Comparison of ENCODE assay signal across 20 cellular contexts in genomic region chr11:1949302-1949701, GRCh38. TPM values are rescaled to one million over a fixed set of nuclear protein-coding genes. Genes with fewer than 3 reads are reported as not detected.
DNase-seq lines count a peak whose midpoint lies in the region; ATAC-seq, FAIRE-seq and TF ChIP-seq lines count a peak whose summit lies in the region.
"Had no signal": no experiment of that assay in that cellular context is flagged by ENCODE, and none has a peak within 500 bp of the region (broad histone marks: within the 10 kb centered on the region; RNA-seq: fewer than 3 reads in every experiment).

No MANE protein-coding gene starts in this region.

- H3K36me3 ChIP-seq in lower lobe of right lung (no peaks in the 10 kb centered on the region), spleen (no peaks in the 10 kb centered on the region), kidney (ENCODE audit: control insufficient read depth in 1 of 2, insufficient read depth in 2 of 2, low read length in 2 of 2) (no peaks in the 10 kb centered on the region)
- H3K36me3 ChIP-seq: BE2C, HAP-1 had no signal

- H3K4me1 ChIP-seq in lower lobe of right lung (no peaks in the 10 kb centered on the region), spleen (no peaks in the 10 kb centered on the region), kidney (ENCODE audit: control insufficient read depth in 1 of 2, insufficient read depth in 1 of 2, low read depth in 1 of 2, low read length in 2 of 2) (no peaks in the 10 kb centered on the region)
- H3K4me1 ChIP-seq: BE2C, Caco-2, HAP-1 had no signal

- no peaks in the 10 kb centered on the region for H3K27me3 Mint-ChIP-seq in activated naive CD8-positive, alpha-beta T cell treated with anti-CD3 and anti-CD28 coated beads, Interleukin-2, amount 10 ng/mL, durations not matched to agents 7 days and 5 days
- no peaks in the 10 kb centered on the region for H3K27me3 Mint-ChIP-seq in activated naive CD8-positive, alpha-beta T cell treated with anti-CD3 and anti-CD28 coated beads, Interleukin-2, amount 50 U/mL, for 24 hours
- H3K27me3 Mint-ChIP-seq: CD4-positive, alpha-beta T cell had no signal

- no CpG with 5 or more reads among the region's 6 CpGs for WGBS in spleen, 5 donors

- H3K27me3 ChIP-seq in lower lobe of right lung (ENCODE audit: low read depth) = no peaks in the 10 kb centered on the region
- no peaks in the 10 kb centered on the region for H3K27me3 ChIP-seq in spleen (replicated peaks in 1 of 7)
- H3K27me3 ChIP-seq: BE2C had no signal

- TF ChIP-seq POLR2A in spleen (IDR thresholded peaks at IDR 0.05) = no peak

- H3K9me3 Mint-ChIP-seq in activated naive CD8-positive, alpha-beta T cell treated with anti-CD3 and anti-CD28 coated beads, Interleukin-2, amount 10 ng/mL, durations not matched to agents 7 days and 5 days = no peaks in the 10 kb centered on the region
- no peaks in the 10 kb centered on the region for H3K9me3 Mint-ChIP-seq in activated naive CD8-positive, alpha-beta T cell treated with anti-CD3 and anti-CD28 coated beads, Interleukin-2, amount 50 U/mL, for 24 hours
- H3K9me3 Mint-ChIP-seq: CD4-positive, alpha-beta T cell had no signal

- H3K36me3 Mint-ChIP-seq in activated naive CD8-positive, alpha-beta T cell treated with anti-CD3 and anti-CD28 coated beads, Interleukin-2, amount 10 ng/mL, durations not matched to agents 7 days and 5 days = no peaks in the 10 kb centered on the region
- H3K36me3 Mint-ChIP-seq in activated naive CD8-positive, alpha-beta T cell treated with anti-CD3 and anti-CD28 coated beads, Interleukin-2, amount 50 U/mL, for 24 hours (ENCODE audit: low read depth) = no peaks in the 10 kb centered on the region

- TF ChIP-seq CTCF in lower lobe of right lung (IDR thresholded peaks at IDR 0.05) (no peak), spleen (IDR thresholded peaks at IDR 0.05 in 8 of 11, conservative IDR thresholded peaks at IDR 0.05 in 3 of 11) (no peak), kidney (IDR thresholded peaks at IDR 0.05; ENCODE audit: borderline replicate concordance, extremely low read depth, insufficient read depth) (no peak)

- no peak overlapping the region for H3K27ac ChIP-seq in lower lobe of right lung
- no peak overlapping the region for H3K27ac ChIP-seq in spleen
- no peak overlapping the region for H3K27ac ChIP-seq in kidney (ENCODE audit: low read depth in 2 of 2, low read length in 2 of 2)
- H3K27ac ChIP-seq: GM23248 had no signal

- POLR2A ChIA-PET in activated naive CD8-positive, alpha-beta T cell treated with anti-CD3 and anti-CD28 coated beads, Interleukin-2, amount 10 ng/mL, durations not matched to agents 7 days and 5 days (lab: Charles Lee) = interaction anchor here (0.7 kb wide), 1 partner anchor 60 kb away, joined by 3 read pairs; no protein-coding TSS in a partner anchor

- no peaks in the 10 kb centered on the region for H3K9me3 ChIP-seq in lower lobe of right lung
- no peaks in the 10 kb centered on the region for H3K9me3 ChIP-seq in spleen
- H3K9me3 ChIP-seq in kidney (ENCODE audit: control insufficient read depth in 1 of 2, low read length in 2 of 2) = no peaks in the 10 kb centered on the region
- H3K9me3 ChIP-seq: BE2C, Caco-2, HAP-1 had no signal

- intact Hi-C loops in cardiac septum (cut with DNase I) = no loop called here
- intact Hi-C loops in lower lobe of right lung (cut with DNase I) = no loop called here
- intact Hi-C loops in spleen (cut with DNase I; ENCODE audit: low total_unique reads) = no loop called here
- intact Hi-C loops in kidney (cut with DNase I) = no loop called here

- no peak overlapping the region for H3K9ac ChIP-seq in kidney (ENCODE audit: low read length in 2 of 2)
- H3K9ac ChIP-seq: GM23248 had no signal

- no peak overlapping the region for H3K27ac Mint-ChIP-seq in activated naive CD8-positive, alpha-beta T cell treated with anti-CD3 and anti-CD28 coated beads, Interleukin-2, amount 10 ng/mL, durations not matched to agents 7 days and 5 days
- no peak overlapping the region for H3K27ac Mint-ChIP-seq in activated naive CD8-positive, alpha-beta T cell treated with anti-CD3 and anti-CD28 coated beads, Interleukin-2, amount 50 U/mL, for 24 hours
- H3K27ac Mint-ChIP-seq: CD4-positive, alpha-beta T cell had no signal

- FAIRE-seq in kidney (lab: Jason Lieb, UNC) = no peak
- FAIRE-seq: D721Med, G401.6, GM12891 had no signal

- H3K4me3 Mint-ChIP-seq in activated naive CD8-positive, alpha-beta T cell treated with anti-CD3 and anti-CD28 coated beads, Interleukin-2, amount 10 ng/mL, durations not matched to agents 7 days and 5 days = no peak overlapping the region
- H3K4me3 Mint-ChIP-seq in activated naive CD8-positive, alpha-beta T cell treated with anti-CD3 and anti-CD28 coated beads, Interleukin-2, amount 50 U/mL, for 24 hours = no peak overlapping the region
- H3K4me3 Mint-ChIP-seq: CD4-positive, alpha-beta T cell had no signal

- no peak for ATAC-seq in activated naive CD8-positive, alpha-beta T cell treated with anti-CD3 and anti-CD28 coated beads, Interleukin-2, amount 10 ng/mL, durations not matched to agents 7 days and 5 days (ENCODE audit: low read depth)
- ATAC-seq in activated naive CD8-positive, alpha-beta T cell treated with anti-CD3 and anti-CD28 coated beads, Interleukin-2, amount 50 U/mL, for 24 hours = no peak
- ATAC-seq in lower lobe of right lung = no peak

- no peaks in the 10 kb centered on the region for H3K4me1 Mint-ChIP-seq in activated naive CD8-positive, alpha-beta T cell treated with anti-CD3 and anti-CD28 coated beads, Interleukin-2, amount 10 ng/mL, durations not matched to agents 7 days and 5 days
- H3K4me1 Mint-ChIP-seq in activated naive CD8-positive, alpha-beta T cell treated with anti-CD3 and anti-CD28 coated beads, Interleukin-2, amount 50 U/mL, for 24 hours = no peaks in the 10 kb centered on the region

- peak; percentile 10 for DNase-seq in activated naive CD8-positive, alpha-beta T cell treated with anti-CD3 and anti-CD28 coated beads, Interleukin-2, amount 10 ng/mL, durations not matched to agents 7 days and 5 days
- DNase-seq in activated naive CD8-positive, alpha-beta T cell treated with anti-CD3 and anti-CD28 coated beads, Interleukin-2, amount 50 U/mL, for 24 hours = no peak
- DNase-seq in cardiac septum (ENCODE audit: low spot score) (peak; percentile 17), lower lobe of right lung (peak; percentile 7), spleen (peak; percentile 62), NCI-H345 treated with DMSO at 0.1 percent for 48 hours (lab: John Stamatoyannopoulos, UW; ENCODE audit: unreplicated experiment) (no peak), kidney (no peak), amniotic stem cell (lab: John Stamatoyannopoulos, UW) (no peak)
- DNase-seq: BE2C; C1 segment of cervical spinal cord; Caco-2; CD4-positive, alpha-beta T cell; GM23248 had no signal

- H3K4me3 ChIP-seq in lower lobe of right lung (no peak overlapping the region), spleen (no peak overlapping the region), kidney (ENCODE audit: low read length in 2 of 2) (no peak overlapping the region)
- H3K4me3 ChIP-seq: GM23248, HAP-1 had no signal

RNA-seq across cellular contexts. Expression of gene MRPL23, which starts 2.2 kb away (rescaled TPM):
- 10 to 100 TPM; 76.2 to 77.7 TPM for total RNA-seq in activated naive CD8-positive, alpha-beta T cell treated with anti-CD3 and anti-CD28 coated beads, Interleukin-2, amount 10 ng/mL, durations not matched to agents 7 days and 5 days
- total RNA-seq in cardiac septum (85.0 TPM), lower lobe of right lung (59.2 TPM), spleen (10 to 100 TPM; 32.5 to 75.2 (median 44.5) TPM), kidney (45.9 TPM)
- polyA plus RNA-seq in spleen (100 to 1,000 TPM in 2 of 3 donors, 10 to 100 TPM in 1; 58.7 to 160 (median 122) TPM), kidney (ENCODE audit: insufficient read depth, low read depth, low replicate concordance) (183 TPM)

RNA-seq across cellular contexts. Expression of gene TNNT3, which starts 29.8 kb away (rescaled TPM):
- total RNA-seq in activated naive CD8-positive, alpha-beta T cell treated with anti-CD3 and anti-CD28 coated beads, Interleukin-2, amount 10 ng/mL, durations not matched to agents 7 days and 5 days = 10 to 100 TPM; 13.7 to 16.7 TPM
- 41.5 TPM for total RNA-seq in cardiac septum
- 4.7 TPM for total RNA-seq in lower lobe of right lung
- 1 to 10 TPM in 5 of 7 donors, under 1 TPM in 1, not detected in 1; 0.97 to 4.9 (median 1.9) TPM for total RNA-seq in spleen
- polyA plus RNA-seq in spleen = 1 to 10 TPM in 2 of 3 donors, under 1 TPM in 1; 0.64 to 4.4 (median 3.5) TPM
- 0.60 TPM for total RNA-seq in kidney
- not detected for polyA plus RNA-seq in kidney (ENCODE audit: insufficient read depth, low read depth, low replicate concordance)
- total RNA-seq: A172, GM23248, H4, HT-29 had no signal
- polyA plus RNA-seq: GM23248 had no signal

RNA-seq across cellular contexts. Expression of gene H19, which starts 48.3 kb away (rescaled TPM):
- total RNA-seq in activated naive CD8-positive, alpha-beta T cell treated with anti-CD3 and anti-CD28 coated beads, Interleukin-2, amount 10 ng/mL, durations not matched to agents 7 days and 5 days = not detected
- total RNA-seq in cardiac septum (656 TPM), lower lobe of right lung (87.6 TPM), spleen (100 to 1,000 TPM in 3 of 7 donors, 10 to 100 TPM in 4; 21.0 to 620 (median 79.7) TPM), kidney (53.8 TPM)
- polyA plus RNA-seq in spleen (100 to 1,000 TPM in 2 of 3 donors, 10 to 100 TPM in 1; 10.1 to 104 (median 101) TPM), kidney (ENCODE audit: insufficient read depth, low read depth, low replicate concordance) (140 TPM)
- total RNA-seq: CD4-positive, alpha-beta T cell had no signal
- polyA plus RNA-seq: GM23248 had no signal

RNA-seq across cellular contexts. Expression of gene PRR33, which starts 57.6 kb away (rescaled TPM):
- not detected for total RNA-seq in activated naive CD8-positive, alpha-beta T cell treated with anti-CD3 and anti-CD28 coated beads, Interleukin-2, amount 10 ng/mL, durations not matched to agents 7 days and 5 days
- total RNA-seq in cardiac septum = 0.75 TPM
- total RNA-seq in lower lobe of right lung = not detected
- not detected for total RNA-seq in spleen
- polyA plus RNA-seq in spleen = under 1 TPM; 0.03 to 0.64 (median 0.20) TPM
- total RNA-seq in kidney = not detected
- polyA plus RNA-seq in kidney (ENCODE audit: insufficient read depth, low read depth, low replicate concordance) = not detected
- total RNA-seq: A172; Caco-2; CD4-positive, alpha-beta T cell; GM23248; H4; HT-29 had no signal
- polyA plus RNA-seq: GM23248 had no signal

Comparison
In these comparisons a context has a peak if more than half of its experiments do, and no peak if none do; other contexts are left out.
1. DNase-seq: peak in activated naive CD8-positive, alpha-beta T cell treated with anti-CD3 and anti-CD28 coated beads, Interleukin-2, amount 10 ng/mL, durations not matched to agents 7 days and 5 days (single experiment), cardiac septum (single experiment), lower lobe of right lung (single experiment) and spleen (single experiment); none in activated naive CD8-positive, alpha-beta T cell treated with anti-CD3 and anti-CD28 coated beads, Interleukin-2, amount 50 U/mL, for 24 hours (single experiment), NCI-H345 treated with DMSO at 0.1 percent for 48 hours (single experiment), kidney (single experiment) and amniotic stem cell (single experiment).
2. RNA of gene H19, which starts 48.3 kb away (total RNA-seq): 656 TPM in cardiac septum (single experiment), 87.6 TPM in lower lobe of right lung (single experiment), 21.0 to 620 TPM in spleen and 53.8 TPM in kidney (single experiment); not detected in activated naive CD8-positive, alpha-beta T cell treated with anti-CD3 and anti-CD28 coated beads, Interleukin-2, amount 10 ng/mL, durations not matched to agents 7 days and 5 days; every median in the first group is over 10 times any median in the second.